In the genomic region with DNA sequence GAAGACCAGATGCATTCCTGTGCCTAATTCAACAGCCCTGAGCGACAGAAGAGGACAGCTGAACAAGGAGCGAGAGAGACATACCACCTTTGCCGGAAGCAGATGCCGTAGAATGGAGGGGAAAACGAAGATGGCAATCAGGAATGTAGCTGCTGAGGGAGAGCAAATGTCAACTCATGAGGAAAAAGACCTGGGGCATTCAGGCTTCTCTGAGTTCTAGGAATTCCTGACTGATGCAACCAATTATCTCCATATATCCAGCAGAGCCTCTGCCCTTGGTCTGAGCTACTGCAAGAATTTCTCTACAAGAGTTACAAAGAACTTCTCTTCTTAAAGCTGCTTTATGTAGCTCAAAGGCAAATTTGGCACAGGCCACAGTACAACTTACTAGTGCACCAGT, we compare ENCODE assay signal across 26 cellular contexts.
"Had no signal": no experiment of that assay in that cellular context is flagged by ENCODE, and none has a peak within 500 bp of the region (broad histone marks: within the 10 kb centered on the region; RNA-seq: fewer than 3 reads in every experiment).

No MANE protein-coding gene starts in this region.

- H3K9me3 ChIP-seq: heart right ventricle, lower lobe of right lung, neutrophil, pancreas, right lobe of liver, stomach, testis, tibial artery, upper lobe of left lung had no signal

- H3K27me3 ChIP-seq: heart right ventricle, neutrophil, pancreas, right lobe of liver, stomach, testis, tibial artery, upper lobe of left lung had no signal

- DNase-seq: effector CD4-positive, alpha-beta T cell; foreskin fibroblast; glutamatergic neuron; heart right ventricle; hippocampal formation; immature natural killer cell; left ventricle myocardium superior; lower lobe of right lung; natural killer cell; pancreas; right lobe of liver; small intestine; stimulated activated CD4-positive, alpha-beta T cell treated with anti-CD3 and anti-CD28 coated beads, Interleukin-1b, Interleukin-23, amount 100 ng/mL, for 48 hours; stimulated activated CD4-positive, alpha-beta T cell treated with anti-CD3 and anti-CD28 coated beads, Interleukin-4, amount 100 ng/mL, for 1 hour; stimulated activated CD8-positive, alpha-beta memory T cell treated with anti-CD3 and anti-CD28 coated beads, Interleukin-4, amount 100 ng/mL, for 48 hours; stimulated activated naive CD4-positive, alpha-beta T cell; stomach; testis; tibial artery; upper lobe of left lung had no signal

- H3K27ac ChIP-seq: coronary artery, epithelial cell of prostate, heart right ventricle, lower lobe of right lung, neutrophil, pancreas, right lobe of liver, stomach, testis, tibial artery, upper lobe of left lung had no signal

- H3K4me1 ChIP-seq: heart right ventricle, lower lobe of right lung, pancreas, right lobe of liver, stomach, testis, tibial artery, upper lobe of left lung had no signal

- ATAC-seq: esophagus mucosa, heart right ventricle, left ventricle myocardium superior, lower lobe of right lung, natural killer cell, pancreas, right lobe of liver had no signal

- H3K36me3 ChIP-seq: heart right ventricle, lower lobe of right lung, neutrophil, pancreas, right lobe of liver, stomach, tibial artery, upper lobe of left lung had no signal

- FAIRE-seq: keratinocyte, pancreas, small intestine, urothelium cell line had no signal

- H3K4me3 ChIP-seq: coronary artery, heart right ventricle, lower lobe of right lung, pancreas, right lobe of liver, stomach, testis, tibial artery, upper lobe of left lung had no signal
